ENCODE assay signal across 16 cellular contexts in genomic region chr1:206141996-206142395, GRCh38.
DNase-seq lines count a peak whose midpoint lies in the region; ATAC-seq lines count a peak whose summit lies in the region.
"Had no signal": no experiment of that assay in that cellular context is flagged by ENCODE, and none has a peak within 500 bp of the region (broad histone marks: within the 10 kb centered on the region; RNA-seq: fewer than 3 reads in every experiment).

No MANE protein-coding gene starts in this region.

- DNase-seq in NCI-H2029 (lab: John Stamatoyannopoulos, UW) (peak; percentile 9), NCI-H2029 treated with DMSO at 0.1 percent for 48 hours (lab: John Stamatoyannopoulos, UW) (no peak), RPMI8226 (peak; percentile 1), T-helper 2 cell (no peak)
- no peak for DNase-seq in activated naive CD4-positive, alpha-beta T cell treated with anti-CD3 and anti-CD28 coated beads, Interleukin-2, amount 10 ng/mL, durations not matched to agents 7 days and 5 days
- no peak for DNase-seq in activated naive CD4-positive, alpha-beta T cell treated with Interleukin-2 at 50 U/mL for 16 hours
- DNase-seq: ACHN; Calu3; CD4-positive, CD25-positive, alpha-beta regulatory T cell; DMS 273 treated with DMSO at 0.1 percent for 48 hours; GOT3; H9 had no signal

- ATAC-seq in HG02678 (IDR thresholded peaks at IDR 0.05; ENCODE audit: unreplicated experiment) = no peak
- no peak for ATAC-seq in HG03460 (IDR thresholded peaks at IDR 0.05; ENCODE audit: unreplicated experiment)
- ATAC-seq: GM12878, HepG2 had no signal

- H3K27me3 Mint-ChIP-seq in activated naive CD4-positive, alpha-beta T cell treated with anti-CD3 and anti-CD28 coated beads, Interleukin-2, amount 10 ng/mL, durations not matched to agents 7 days and 5 days = peaks cover 65% of the 10 kb centered on the region

- H3K4me1 Mint-ChIP-seq in activated naive CD4-positive, alpha-beta T cell treated with anti-CD3 and anti-CD28 coated beads, Interleukin-2, amount 10 ng/mL, durations not matched to agents 7 days and 5 days = no peaks in the 10 kb centered on the region
- H3K4me1 Mint-ChIP-seq: CD4-positive, CD25-positive, alpha-beta regulatory T cell had no signal

- no peak overlapping the region for H3K4me3 Mint-ChIP-seq in activated naive CD4-positive, alpha-beta T cell treated with anti-CD3 and anti-CD28 coated beads, Interleukin-2, amount 10 ng/mL, durations not matched to agents 7 days and 5 days
- H3K4me3 Mint-ChIP-seq: CD4-positive, CD25-positive, alpha-beta regulatory T cell; H9 had no signal

- CTCF ChIA-PET in activated naive CD4-positive, alpha-beta T cell treated with anti-CD3 and anti-CD28 coated beads, Interleukin-2, amount 10 ng/mL, durations not matched to agents 7 days and 5 days (lab: Charles Lee) = no interaction called here

- H3K9me3 Mint-ChIP-seq in activated naive CD4-positive, alpha-beta T cell treated with anti-CD3 and anti-CD28 coated beads, Interleukin-2, amount 10 ng/mL, durations not matched to agents 7 days and 5 days = no peaks in the 10 kb centered on the region

- H3K27ac Mint-ChIP-seq in activated naive CD4-positive, alpha-beta T cell treated with anti-CD3 and anti-CD28 coated beads, Interleukin-2, amount 10 ng/mL, durations not matched to agents 7 days and 5 days = peak overlapping the region; percentile 29
- H3K27ac Mint-ChIP-seq: H9 had no signal

- H3K36me3 Mint-ChIP-seq in activated naive CD4-positive, alpha-beta T cell treated with anti-CD3 and anti-CD28 coated beads, Interleukin-2, amount 10 ng/mL, durations not matched to agents 7 days and 5 days = no peaks in the 10 kb centered on the region
- H3K36me3 Mint-ChIP-seq: CD4-positive, CD25-positive, alpha-beta regulatory T cell had no signal

Comparison
In these comparisons a context has a peak if more than half of its experiments do, and no peak if none do; other contexts are left out.
1. DNase-seq: peak in NCI-H2029 (single experiment) and RPMI8226 (single experiment); none in NCI-H2029 treated with DMSO at 0.1 percent for 48 hours (single experiment), activated naive CD4-positive, alpha-beta T cell treated with anti-CD3 and anti-CD28 coated beads, Interleukin-2, amount 10 ng/mL, durations not matched to agents 7 days and 5 days (single experiment), activated naive CD4-positive, alpha-beta T cell treated with Interleukin-2 at 50 U/mL for 16 hours (single experiment) and T-helper 2 cell (0 of 5).